ENCODE assay signal across 6 cellular contexts in genomic region chr15:20733493-20733892, GRCh38.
DNase-seq lines count a peak whose midpoint lies in the region; ATAC-seq, FAIRE-seq and TF ChIP-seq lines count a peak whose summit lies in the region.
"Not testable (repeated sequence)": the region's sequence is repeated elsewhere in the genome, so short reads cannot be mapped to it uniquely, and the experiment has no call there.

No MANE protein-coding gene starts in this region.

- intact Hi-C loops in IMR-90 (cut with micrococcal nuclease); HepG2 (cut with micrococcal nuclease; ENCODE audit: unreplicated experiment): not testable (repeated sequence)

- no CpG with 5 or more reads among the region's 1 CpG for WGBS in IMR-90 (ENCODE audit: extremely low coverage in 2 of 2, insufficient read length in 1 of 2), 2 experiments
- WGBS in HepG2 (ENCODE audit: low lambda C conversion rate), result 0% methylated on average over 1 of the region's 1 CpG

- TF ChIP-seq POLR2A in IMR-90 (IDR thresholded peaks at IDR 0.05; ENCODE audit: low read depth, low read length); HepG2 (IDR thresholded peaks at IDR 0.05; ENCODE audit: insufficient read depth in 1 of 2, low read depth in 2 of 2, low read length in 2 of 2): not testable (repeated sequence)

- H4K5ac ChIP-seq in IMR-90 (ENCODE audit: low read depth, low read length), result not testable (repeated sequence)

- FAIRE-seq in A204.1 (lab: Jason Lieb, UNC) (peak; percentile 37), colon (lab: Jason Lieb, UNC) (peak; percentile 55)
- FAIRE-seq in RCC 7860 (lab: Jason Lieb, UNC); HepG2 (lab: Jason Lieb, UNC): not testable (repeated sequence)

- not testable (repeated sequence) for H2AK9ac ChIP-seq in IMR-90 (replicated peaks; ENCODE audit: low read depth, low read length, poor library complexity)

- H3K79me1 ChIP-seq in IMR-90 (ENCODE audit: low read depth in 1 of 2, low read length in 2 of 2), result not testable (repeated sequence)

- not testable (repeated sequence) for H3K9me1 ChIP-seq in IMR-90 (ENCODE audit: insufficient read depth, low read length)

- not testable (repeated sequence) for TF ChIP-seq EP300 in HepG2 (IDR thresholded peaks at IDR 0.05; ENCODE audit: low read depth in 2 of 2, low read length in 2 of 2); HepG2 (CRISPR knock-in tag; IDR thresholded peaks at IDR 0.05; ENCODE audit: borderline replicate concordance)

- not testable (repeated sequence) for H4K8ac ChIP-seq in IMR-90 (ENCODE audit: low read depth in 2 of 2, low read length in 2 of 2)

- dilution Hi-C loops in IMR-90 (cut with HindIII; ENCODE audit: low sequenced_read_pairs, unreplicated experiment), result not testable (repeated sequence)

- not testable (repeated sequence) for H3K4me1 ChIP-seq in IMR-90 (ENCODE audit: control insufficient read depth, insufficient read depth, low read length); HepG2 (ENCODE audit: insufficient read depth, low read length)

- not testable (repeated sequence) for H3K4me2 ChIP-seq in IMR-90 (ENCODE audit: low read depth, low read length); HepG2 (ENCODE audit: low read depth, low read length)

- H3K14ac ChIP-seq in IMR-90 (replicated peaks; ENCODE audit: low read depth, low read length), result not testable (repeated sequence)

- not testable (repeated sequence) for H3K4ac ChIP-seq in IMR-90 (ENCODE audit: low read depth, low read length)

- not testable (repeated sequence) for H3K56ac ChIP-seq in IMR-90 (ENCODE audit: extremely low read depth, insufficient read depth, low read length)

- TF ChIP-seq RAD21 in IMR-90 (IDR thresholded peaks at IDR 0.05; ENCODE audit: low read length); HepG2 (CRISPR knock-in tag; IDR thresholded peaks at IDR 0.05): not testable (repeated sequence)

- not testable (repeated sequence) for H4K20me1 ChIP-seq in IMR-90 (ENCODE audit: insufficient read depth, low read length); HepG2 (ENCODE audit: insufficient read depth, low read length)

- not testable (repeated sequence) for ATAC-seq in IMR-90 (ENCODE audit: low read depth); HepG2

- not testable (repeated sequence) for H2AK5ac ChIP-seq in IMR-90 (ENCODE audit: low read depth, low read length)

- H2BK120ac ChIP-seq in IMR-90 (ENCODE audit: low read depth, low read length), result not testable (repeated sequence)

- H3K27ac ChIP-seq in IMR-90 (ENCODE audit: insufficient read depth, low read length); HepG2 (ENCODE audit: extremely low read length, insufficient read depth, low read length): not testable (repeated sequence)

- not testable (repeated sequence) for H2AFZ ChIP-seq in IMR-90 (replicated peaks; ENCODE audit: low read length, poor library complexity); HepG2 (ENCODE audit: low read length)

- not testable (repeated sequence) for TF ChIP-seq CTCF in IMR-90 (conservative IDR thresholded peaks at IDR 0.05; ENCODE audit: low read depth, low read length); HepG2 (CRISPR knock-in tag; IDR thresholded peaks at IDR 0.05)

- not testable (repeated sequence) for H2BK20ac ChIP-seq in IMR-90 (ENCODE audit: low read depth, low read length)

- H2BK5ac ChIP-seq in IMR-90 (ENCODE audit: low read depth, low read length, poor library complexity, severe bottlenecking), result not testable (repeated sequence)

- H2BK15ac ChIP-seq in IMR-90 (ENCODE audit: low read depth, low read length), result not testable (repeated sequence)

- POLR2A ChIA-PET in IMR-90 (lab: Charles Lee; ENCODE audit: unreplicated experiment); HepG2 (lab: Yijun Ruan, JAX): not testable (repeated sequence)

- in situ Hi-C loops in IMR-90 (cut with MboI; ENCODE audit: low sequenced_read_pairs); HepG2 (cut with HindIII; ENCODE audit: extremely low pct_ligation_motif_present, low pct_unique_long_range_greater_than_20kb): not testable (repeated sequence)

- CTCF ChIA-PET in IMR-90 (lab: Yijun Ruan, JAX); HepG2 (lab: Yijun Ruan, JAX; ENCODE audit: low intra/inter-chr PET ratio, low total read pairs): not testable (repeated sequence)

- DNase-seq in CD1c-positive myeloid dendritic cell (ENCODE audit: extremely low spot score) (peak; percentile 0), RCC 7860 (ENCODE audit: low spot score) (peak; percentile 0)
- DNase-seq in IMR-90; HepG2 (ENCODE audit: low spot score): not testable (repeated sequence)

- H3K4me3 ChIP-seq in IMR-90 (ENCODE audit: insufficient read depth, low read depth, low read length); HepG2 (replicated peaks in 1 of 3; ENCODE audit: insufficient read depth in 1 of 3, low read depth in 2 of 3, low read length in 3 of 3): not testable (repeated sequence)

- H3K27me3 ChIP-seq in IMR-90 (ENCODE audit: control insufficient read depth, insufficient read depth, low read length); HepG2 (ENCODE audit: control insufficient read depth in 1 of 2, insufficient read depth in 2 of 2, low read length in 2 of 2): not testable (repeated sequence)

- not testable (repeated sequence) for H4K91ac ChIP-seq in IMR-90 (ENCODE audit: insufficient read depth, low read depth, low read length)

- H3K9me3 ChIP-seq in IMR-90 (ENCODE audit: control insufficient read depth, insufficient read depth, low read length); HepG2 (ENCODE audit: low read length): not testable (repeated sequence)

- not testable (repeated sequence) for H3K18ac ChIP-seq in IMR-90 (ENCODE audit: low read depth, low read length)

- not testable (repeated sequence) for H3K79me2 ChIP-seq in HepG2 (ENCODE audit: insufficient read depth, low read length)

- H3K9ac ChIP-seq in IMR-90 (ENCODE audit: low read depth, low read length); HepG2 (ENCODE audit: insufficient read depth, low read depth, low read length): not testable (repeated sequence)

- H3K36me3 ChIP-seq in IMR-90 (ENCODE audit: control insufficient read depth, insufficient read depth, low read length); HepG2 (replicated peaks in 1 of 2; ENCODE audit: control insufficient read depth in 1 of 2, insufficient read depth in 2 of 2, low read length in 2 of 2): not testable (repeated sequence)

- H3K23ac ChIP-seq in IMR-90 (ENCODE audit: low read depth, low read length), result not testable (repeated sequence)

- BruUV-seq in IMR-90 (replicated peaks; lab: Mats Ljungman, UMichigan); HepG2 (replicated peaks; lab: Mats Ljungman, UMichigan): not testable (repeated sequence)

TF ChIP-seq in IMR-90, 13 proteins besides CTCF, POLR2A, EP300 and RAD21:
- TF ChIP-seq MAFK (IDR thresholded peaks at IDR 0.05; ENCODE audit: low read depth, low read length), result 0 out of 2 replicates have a peak, but pooled peaks have one; percentile 44

TF ChIP-seq in HepG2, 621 proteins besides CTCF, POLR2A, EP300 and RAD21:
- TF ChIP-seq MAFK (conservative IDR thresholded peaks at IDR 0.05 in 1 of 2, IDR thresholded peaks at IDR 0.05 in 1 of 2; ENCODE audit: low read length in 2 of 2), result peak in 1 of 2 experiments; percentile 51; a peak in 1 of 4 replicates
- TF ChIP-seq MAFF (IDR thresholded peaks at IDR 0.05; ENCODE audit: low read depth, low read length), result peak; percentile 29; the same call in 1 of the 2 replicates
